Comparison of ENCODE assay signal across 14 cellular contexts in genomic region chr7:64869912-64870562, GRCh38.
"Had no signal": no experiment of that assay in that cellular context is flagged by ENCODE, and none has a peak within 500 bp of the region (broad histone marks: within the 10 kb centered on the region; RNA-seq: fewer than 3 reads in every experiment).

No MANE protein-coding gene starts in this region.

- H3K27ac Mint-ChIP-seq: activated naive CD4-positive, alpha-beta T cell treated with anti-CD3 and anti-CD28 coated beads, Interleukin-2, amount 50 U/mL, for 24 hours; activated T-helper 1 cell treated with anti-CD3 and anti-CD28 coated beads, Interleukin-12 subunit alpha, Interleukin-12 subunit beta, Interleukin-2, Interleukin-4 antibody, amounts not matched to agents 30 ng/mL and 10 ng/mL and 1 ng/mL, durations not matched to agents 14 hours and 24 hours and 36 hours; dendritic cell treated with granulocyte-macrophage colony-stimulating factor and Interleukin-4, amounts not matched to agents 40 ng/mL and 50 ng/mL, for 4 days; nephron progenitor cell; stimulated activated naive CD8-positive, alpha-beta T cell treated with anti-CD3 and anti-CD28 coated beads, Interleukin-15, Interleukin-2, amounts not matched to agents 100 ng/mL and 50 ng/mL, for 24 hours had no signal

- H3K9me3 Mint-ChIP-seq: central memory CD8-positive, alpha-beta T cell had no signal

- H3K27ac ChIP-seq: body of pancreas, left lung, thoracic aorta, uterus had no signal

- H3K4me3 Mint-ChIP-seq: activated naive CD4-positive, alpha-beta T cell treated with anti-CD3 and anti-CD28 coated beads, Interleukin-2, amount 50 U/mL, for 24 hours; activated T-helper 1 cell treated with anti-CD3 and anti-CD28 coated beads, Interleukin-12 subunit alpha, Interleukin-12 subunit beta, Interleukin-2, Interleukin-4 antibody, amounts not matched to agents 30 ng/mL and 10 ng/mL and 1 ng/mL, durations not matched to agents 14 hours and 24 hours and 36 hours; central memory CD8-positive, alpha-beta T cell; dendritic cell treated with granulocyte-macrophage colony-stimulating factor and Interleukin-4, amounts not matched to agents 40 ng/mL and 50 ng/mL, for 4 days; nephron progenitor cell; stimulated activated naive CD8-positive, alpha-beta T cell treated with anti-CD3 and anti-CD28 coated beads, Interleukin-15, Interleukin-2, amounts not matched to agents 100 ng/mL and 50 ng/mL, for 24 hours had no signal

- H3K4me1 ChIP-seq: body of pancreas, left lung, uterus had no signal

- DNase-seq: amniotic stem cell; body of pancreas; glutamatergic neuron; left lung; mesenchymal stem cell; nephron progenitor cell; stimulated activated CD4-positive, alpha-beta T cell treated with anti-CD3 and anti-CD28 coated beads, Interleukin-4, amount 100 ng/mL, for 1 hour; uterus had no signal

- H3K27me3 ChIP-seq: body of pancreas, uterus had no signal

- H3K4me3 ChIP-seq: body of pancreas, left lung, thoracic aorta, uterus had no signal

- H3K36me3 ChIP-seq: left lung, thoracic aorta, uterus had no signal

- H3K27me3 Mint-ChIP-seq: dendritic cell treated with granulocyte-macrophage colony-stimulating factor and Interleukin-4, amounts not matched to agents 40 ng/mL and 50 ng/mL, for 4 days had no signal

- H3K4me1 Mint-ChIP-seq: activated naive CD4-positive, alpha-beta T cell treated with anti-CD3 and anti-CD28 coated beads, Interleukin-2, amount 50 U/mL, for 24 hours; central memory CD8-positive, alpha-beta T cell; nephron progenitor cell had no signal

- ATAC-seq: body of pancreas, left lung had no signal

- H3K9me3 ChIP-seq: body of pancreas, thoracic aorta, uterus had no signal
